Comparison of ENCODE assay signal across 2 cellular contexts in genomic region chr3:177516130-177517011, GRCh38.
TF ChIP-seq lines count a peak whose summit lies in the region.

No MANE protein-coding gene starts in this region.

TF ChIP-seq in Ishikawa, 13 proteins besides CTCF, POLR2A, EP300 and RAD21 (continued from another document):
- TF ChIP-seq, protein P1, sequence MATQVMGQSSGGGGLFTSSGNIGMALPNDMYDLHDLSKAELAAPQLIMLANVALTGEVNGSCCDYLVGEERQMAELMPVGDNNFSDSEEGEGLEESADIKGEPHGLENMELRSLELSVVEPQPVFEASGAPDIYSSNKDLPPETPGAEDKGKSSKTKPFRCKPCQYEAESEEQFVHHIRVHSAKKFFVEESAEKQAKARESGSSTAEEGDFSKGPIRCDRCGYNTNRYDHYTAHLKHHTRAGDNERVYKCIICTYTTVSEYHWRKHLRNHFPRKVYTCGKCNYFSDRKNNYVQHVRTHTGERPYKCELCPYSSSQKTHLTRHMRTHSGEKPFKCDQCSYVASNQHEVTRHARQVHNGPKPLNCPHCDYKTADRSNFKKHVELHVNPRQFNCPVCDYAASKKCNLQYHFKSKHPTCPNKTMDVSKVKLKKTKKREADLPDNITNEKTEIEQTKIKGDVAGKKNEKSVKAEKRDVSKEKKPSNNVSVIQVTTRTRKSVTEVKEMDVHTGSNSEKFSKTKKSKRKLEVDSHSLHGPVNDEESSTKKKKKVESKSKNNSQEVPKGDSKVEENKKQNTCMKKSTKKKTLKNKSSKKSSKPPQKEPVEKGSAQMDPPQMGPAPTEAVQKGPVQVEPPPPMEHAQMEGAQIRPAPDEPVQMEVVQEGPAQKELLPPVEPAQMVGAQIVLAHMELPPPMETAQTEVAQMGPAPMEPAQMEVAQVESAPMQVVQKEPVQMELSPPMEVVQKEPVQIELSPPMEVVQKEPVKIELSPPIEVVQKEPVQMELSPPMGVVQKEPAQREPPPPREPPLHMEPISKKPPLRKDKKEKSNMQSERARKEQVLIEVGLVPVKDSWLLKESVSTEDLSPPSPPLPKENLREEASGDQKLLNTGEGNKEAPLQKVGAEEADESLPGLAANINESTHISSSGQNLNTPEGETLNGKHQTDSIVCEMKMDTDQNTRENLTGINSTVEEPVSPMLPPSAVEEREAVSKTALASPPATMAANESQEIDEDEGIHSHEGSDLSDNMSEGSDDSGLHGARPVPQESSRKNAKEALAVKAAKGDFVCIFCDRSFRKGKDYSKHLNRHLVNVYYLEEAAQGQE (IDR thresholded peaks at IDR 0.05; ENCODE audit: low read depth), result no peak
- TF ChIP-seq, protein P2, sequence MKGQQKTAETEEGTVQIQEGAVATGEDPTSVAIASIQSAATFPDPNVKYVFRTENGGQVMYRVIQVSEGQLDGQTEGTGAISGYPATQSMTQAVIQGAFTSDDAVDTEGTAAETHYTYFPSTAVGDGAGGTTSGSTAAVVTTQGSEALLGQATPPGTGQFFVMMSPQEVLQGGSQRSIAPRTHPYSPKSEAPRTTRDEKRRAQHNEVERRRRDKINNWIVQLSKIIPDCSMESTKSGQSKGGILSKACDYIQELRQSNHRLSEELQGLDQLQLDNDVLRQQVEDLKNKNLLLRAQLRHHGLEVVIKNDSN (IDR thresholded peaks at IDR 0.05), result 0 out of 2 replicates have a peak, but pooled peaks have one; percentile 13
- TF ChIP-seq TAF1 (IDR thresholded peaks at IDR 0.05; ENCODE audit: low read depth), result no peak

TF ChIP-seq in HepG2, 621 proteins besides CTCF, POLR2A, EP300 and RAD21 (continued from another document and continues in another):
- 0 out of 2 replicates have a peak, but pooled peaks have one; percentile 23 for TF ChIP-seq BCL3 (CRISPR knock-in tag; IDR thresholded peaks at IDR 0.05)
- peak; percentile 65; the same call in 1 of the 2 replicates for TF ChIP-seq MEIS2 (CRISPR knock-in tag; IDR thresholded peaks at IDR 0.05)
- TF ChIP-seq FOXO1 (CRISPR knock-in tag; IDR thresholded peaks at IDR 0.05), result peak; percentile 84
- TF ChIP-seq BORCS8-MEF2B (CRISPR knock-in tag; IDR thresholded peaks at IDR 0.05), result peak; percentile 46; the same call in 1 of the 2 replicates
- TF ChIP-seq ZNF598 (CRISPR knock-in tag; IDR thresholded peaks at IDR 0.05; ENCODE audit: borderline replicate concordance), result peak; percentile 79; the same call in 1 of the 2 replicates
- peak; percentile 59; the same call in 1 of the 2 replicates for TF ChIP-seq CBX5 (CRISPR knock-in tag; IDR thresholded peaks at IDR 0.05; ENCODE audit: borderline replicate concordance)
- 0 out of 2 replicates have a peak, but pooled peaks have one; percentile 40 for TF ChIP-seq THAP11 (CRISPR knock-in tag; IDR thresholded peaks at IDR 0.05)
- TF ChIP-seq ZNF362 (CRISPR knock-in tag; IDR thresholded peaks at IDR 0.05; ENCODE audit: borderline replicate concordance), result no peak; the same call in 1 of the 2 replicates
- TF ChIP-seq ZBTB7A (CRISPR knock-in tag; IDR thresholded peaks at IDR 0.05), result peak; percentile 57; the same call in 1 of the 2 replicates
- TF ChIP-seq POLR2G (IDR thresholded peaks at IDR 0.05; ENCODE audit: low read depth, low read length), result peak; percentile 44; the same call in 1 of the 2 replicates
- TF ChIP-seq TBX2 (CRISPR knock-in tag; IDR thresholded peaks at IDR 0.05; ENCODE audit: borderline replicate concordance), result peak; percentile 84; the same call in 1 of the 2 replicates
- TF ChIP-seq, protein P3, sequence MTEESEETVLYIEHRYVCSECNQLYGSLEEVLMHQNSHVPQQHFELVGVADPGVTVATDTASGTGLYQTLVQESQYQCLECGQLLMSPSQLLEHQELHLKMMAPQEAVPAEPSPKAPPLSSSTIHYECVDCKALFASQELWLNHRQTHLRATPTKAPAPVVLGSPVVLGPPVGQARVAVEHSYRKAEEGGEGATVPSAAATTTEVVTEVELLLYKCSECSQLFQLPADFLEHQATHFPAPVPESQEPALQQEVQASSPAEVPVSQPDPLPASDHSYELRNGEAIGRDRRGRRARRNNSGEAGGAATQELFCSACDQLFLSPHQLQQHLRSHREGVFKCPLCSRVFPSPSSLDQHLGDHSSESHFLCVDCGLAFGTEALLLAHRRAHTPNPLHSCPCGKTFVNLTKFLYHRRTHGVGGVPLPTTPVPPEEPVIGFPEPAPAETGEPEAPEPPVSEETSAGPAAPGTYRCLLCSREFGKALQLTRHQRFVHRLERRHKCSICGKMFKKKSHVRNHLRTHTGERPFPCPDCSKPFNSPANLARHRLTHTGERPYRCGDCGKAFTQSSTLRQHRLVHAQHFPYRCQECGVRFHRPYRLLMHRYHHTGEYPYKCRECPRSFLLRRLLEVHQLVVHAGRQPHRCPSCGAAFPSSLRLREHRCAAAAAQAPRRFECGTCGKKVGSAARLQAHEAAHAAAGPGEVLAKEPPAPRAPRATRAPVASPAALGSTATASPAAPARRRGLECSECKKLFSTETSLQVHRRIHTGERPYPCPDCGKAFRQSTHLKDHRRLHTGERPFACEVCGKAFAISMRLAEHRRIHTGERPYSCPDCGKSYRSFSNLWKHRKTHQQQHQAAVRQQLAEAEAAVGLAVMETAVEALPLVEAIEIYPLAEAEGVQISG (CRISPR knock-in tag; IDR thresholded peaks at IDR 0.05), result peak; percentile 63
- peak in 1 of 2 experiments; percentile 59; a peak in 1 of 4 replicates for TF ChIP-seq NR2F1 (CRISPR knock-in tag; IDR thresholded peaks at IDR 0.05)
- TF ChIP-seq MIXL1 (CRISPR knock-in tag; IDR thresholded peaks at IDR 0.05), result peak; percentile 82
- no peak for TF ChIP-seq ZNF572 (CRISPR knock-in tag; IDR thresholded peaks at IDR 0.05)
- TF ChIP-seq SMYD3 (CRISPR knock-in tag; IDR thresholded peaks at IDR 0.05), result peak; percentile 70; the same call in 1 of the 2 replicates
- TF ChIP-seq FOSL2 (CRISPR knock-in tag; IDR thresholded peaks at IDR 0.05), result peak; percentile 15; the same call in 1 of the 2 replicates
- TF ChIP-seq, protein P4, sequence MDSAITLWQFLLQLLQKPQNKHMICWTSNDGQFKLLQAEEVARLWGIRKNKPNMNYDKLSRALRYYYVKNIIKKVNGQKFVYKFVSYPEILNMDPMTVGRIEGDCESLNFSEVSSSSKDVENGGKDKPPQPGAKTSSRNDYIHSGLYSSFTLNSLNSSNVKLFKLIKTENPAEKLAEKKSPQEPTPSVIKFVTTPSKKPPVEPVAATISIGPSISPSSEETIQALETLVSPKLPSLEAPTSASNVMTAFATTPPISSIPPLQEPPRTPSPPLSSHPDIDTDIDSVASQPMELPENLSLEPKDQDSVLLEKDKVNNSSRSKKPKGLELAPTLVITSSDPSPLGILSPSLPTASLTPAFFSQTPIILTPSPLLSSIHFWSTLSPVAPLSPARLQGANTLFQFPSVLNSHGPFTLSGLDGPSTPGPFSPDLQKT (CRISPR knock-in tag; IDR thresholded peaks at IDR 0.05; ENCODE audit: borderline replicate concordance), result no peak
- no peak for TF ChIP-seq SP1 (IDR thresholded peaks at IDR 0.05)
- TF ChIP-seq SP1 (CRISPR knock-in tag; IDR thresholded peaks at IDR 0.05), result 0 out of 2 replicates have a peak, but pooled peaks have one; percentile 38
- no peak for TF ChIP-seq ZNF879 (CRISPR knock-in tag; IDR thresholded peaks at IDR 0.05)
- TF ChIP-seq HMG20A (CRISPR knock-in tag; IDR thresholded peaks at IDR 0.05; ENCODE audit: borderline replicate concordance), result peak; percentile 69; the same call in 1 of the 2 replicates
- peak; percentile 77; the same call in 1 of the 2 replicates for TF ChIP-seq FOXA3 (CRISPR knock-in tag; IDR thresholded peaks at IDR 0.05)
- TF ChIP-seq ZNF792 (CRISPR knock-in tag; IDR thresholded peaks at IDR 0.05), result peak; percentile 42
- TF ChIP-seq YEATS4 (CRISPR knock-in tag; IDR thresholded peaks at IDR 0.05; ENCODE audit: borderline replicate concordance), result peak; percentile 79; the same call in 1 of the 2 replicates
- TF ChIP-seq HNF1B (CRISPR knock-in tag; IDR thresholded peaks at IDR 0.05), result peak; percentile 50; the same call in 1 of the 2 replicates
- TF ChIP-seq TFE3 (CRISPR knock-in tag; IDR thresholded peaks at IDR 0.05), result peak; percentile 89
- no peak for TF ChIP-seq NR3C1 (CRISPR knock-in tag; IDR thresholded peaks at IDR 0.05)
- peak; percentile 76 for TF ChIP-seq ELF3 (CRISPR knock-in tag; IDR thresholded peaks at IDR 0.05)
- peak; percentile 28; the same call in 1 of the 2 replicates for TF ChIP-seq ZNF44 (CRISPR knock-in tag; IDR thresholded peaks at IDR 0.05)
- no peak for TF ChIP-seq CENPT (CRISPR knock-in tag; IDR thresholded peaks at IDR 0.05; ENCODE audit: low read depth)
- TF ChIP-seq MIER2 (CRISPR knock-in tag; IDR thresholded peaks at IDR 0.05), result peak; percentile 17; the same call in 1 of the 2 replicates
- no peak for TF ChIP-seq ZNF605 (CRISPR knock-in tag; IDR thresholded peaks at IDR 0.05)
- TF ChIP-seq STAT5B (CRISPR knock-in tag; IDR thresholded peaks at IDR 0.05), result no peak
- TF ChIP-seq GATAD2A (CRISPR knock-in tag; IDR thresholded peaks at IDR 0.05), result peak; percentile 83
- no peak for TF ChIP-seq XRCC5 (optimal IDR thresholded peaks at IDR 0.05; ENCODE audit: low read length)
- peak; percentile 54 for TF ChIP-seq NR2F6 (IDR thresholded peaks at IDR 0.05)
- TF ChIP-seq NR2F6 (CRISPR knock-in tag; IDR thresholded peaks at IDR 0.05), result peak; percentile 87
- no peak for TF ChIP-seq ATF7 (IDR thresholded peaks at IDR 0.05)
- no peak for TF ChIP-seq ATF7 (CRISPR knock-in tag; IDR thresholded peaks at IDR 0.05)
- peak; percentile 22; the same call in 1 of the 2 replicates for TF ChIP-seq FOXK1 (CRISPR knock-in tag; IDR thresholded peaks at IDR 0.05; ENCODE audit: borderline replicate concordance, low read depth)
- peak; percentile 64 for TF ChIP-seq ZNF274 (CRISPR knock-in tag; IDR thresholded peaks at IDR 0.05)
- TF ChIP-seq ZBTB43 (CRISPR knock-in tag; conservative IDR thresholded peaks at IDR 0.05), result peak; percentile 68; the same call in 1 of the 2 replicates
- peak; percentile 92 for TF ChIP-seq ETV5 (CRISPR knock-in tag; IDR thresholded peaks at IDR 0.05; ENCODE audit: borderline replicate concordance)
- TF ChIP-seq ZNF569 (CRISPR knock-in tag; IDR thresholded peaks at IDR 0.05; ENCODE audit: borderline replicate concordance), result no peak
- TF ChIP-seq, protein P5, sequence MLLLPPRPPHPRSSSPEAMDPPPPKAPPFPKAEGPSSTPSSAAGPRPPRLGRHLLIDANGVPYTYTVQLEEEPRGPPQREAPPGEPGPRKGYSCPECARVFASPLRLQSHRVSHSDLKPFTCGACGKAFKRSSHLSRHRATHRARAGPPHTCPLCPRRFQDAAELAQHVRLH (CRISPR knock-in tag; IDR thresholded peaks at IDR 0.05; ENCODE audit: borderline replicate concordance, low read depth), result peak; percentile 79; the same call in 1 of the 2 replicates
- TF ChIP-seq ZNF331 (CRISPR knock-in tag; IDR thresholded peaks at IDR 0.05), result peak; percentile 73
- TF ChIP-seq HNRNPLL (IDR thresholded peaks at IDR 0.05; ENCODE audit: low read depth, low read length, poor library complexity, severe bottlenecking), result no peak
